8 cellular contexts compared by ENCODE assay signal in the genomic region with DNA sequence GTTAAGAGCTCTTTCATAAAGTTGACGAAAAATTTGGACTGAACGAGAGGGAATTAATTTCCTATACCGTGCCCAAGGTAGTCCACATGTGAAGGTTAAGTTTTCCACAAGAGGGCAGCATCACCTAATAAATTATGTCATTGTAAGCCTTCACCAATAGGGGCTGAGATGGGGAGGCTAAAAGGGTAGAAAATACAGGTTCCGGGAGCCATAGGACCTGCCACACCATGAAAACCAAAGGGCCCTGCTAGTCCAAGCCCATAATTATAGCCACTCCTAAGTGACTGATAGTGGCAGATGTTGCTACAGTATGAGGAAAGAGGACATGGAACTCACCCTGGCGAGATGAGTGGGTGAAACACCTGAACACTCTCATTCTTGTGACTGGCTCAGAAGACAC.
DNase-seq lines count a peak whose midpoint lies in the region; ATAC-seq and TF ChIP-seq lines count a peak whose summit lies in the region.

No MANE protein-coding gene starts in this region.

- no peak overlapping the region for H3K4ac ChIP-seq in IMR-90 (ENCODE audit: low read depth, low read length)

- H2AK5ac ChIP-seq in IMR-90 (ENCODE audit: low read depth, low read length): no peak overlapping the region

- no peak overlapping the region for H2BK15ac ChIP-seq in IMR-90 (ENCODE audit: low read depth, low read length)

- no peaks in the 10 kb centered on the region for H3K4me1 Mint-ChIP-seq in nephron progenitor cell

- no peak overlapping the region for H3K4me3 Mint-ChIP-seq in nephron progenitor cell

- TF ChIP-seq POLR2A in IMR-90 (IDR thresholded peaks at IDR 0.05; ENCODE audit: low read depth, low read length) (no peak), erythroblast (IDR thresholded peaks at IDR 0.05; ENCODE audit: low read length) (no peak)

- H3K36me3 ChIP-seq in cardiac muscle cell (no peaks in the 10 kb centered on the region), IMR-90 (ENCODE audit: control insufficient read depth, insufficient read depth, low read length) (no peaks in the 10 kb centered on the region)

- H2BK5ac ChIP-seq in IMR-90 (ENCODE audit: low read depth, low read length, poor library complexity, severe bottlenecking): no peak overlapping the region

- H3K36me3 Mint-ChIP-seq in nephron progenitor cell (ENCODE audit: low read depth): peaks cover 4% of the 10 kb centered on the region

- no peak overlapping the region for H2BK20ac ChIP-seq in IMR-90 (ENCODE audit: low read depth, low read length)

- H3K79me1 ChIP-seq in IMR-90 (ENCODE audit: low read depth in 1 of 2, low read length in 2 of 2): no peaks in the 10 kb centered on the region

- WGBS in IMR-90 (ENCODE audit: extremely low coverage in 2 of 2, insufficient read length in 1 of 2), 2 experiments: no CpG with 5 or more reads among the region's 5 CpGs

- TF ChIP-seq CTCF in cardiac muscle cell (IDR thresholded peaks at IDR 0.05; ENCODE audit: low read depth, low read length): peak; percentile 38
- peak; percentile 72 for TF ChIP-seq CTCF in IMR-90 (conservative IDR thresholded peaks at IDR 0.05; ENCODE audit: low read depth, low read length)
- TF ChIP-seq CTCF in nephron progenitor cell (IDR thresholded peaks at IDR 0.05): peak; percentile 48

- H3K27me3 Mint-ChIP-seq in nephron progenitor cell (ENCODE audit: low read depth, poor library complexity): no peaks in the 10 kb centered on the region

- no peak overlapping the region for H3K4me2 ChIP-seq in IMR-90 (ENCODE audit: low read depth, low read length)

- no peaks in the 10 kb centered on the region for H4K20me1 ChIP-seq in IMR-90 (ENCODE audit: insufficient read depth, low read length)

- H3K27ac ChIP-seq in cardiac muscle cell (no peak overlapping the region), IMR-90 (ENCODE audit: insufficient read depth, low read length) (no peak overlapping the region)

- H3K56ac ChIP-seq in IMR-90 (ENCODE audit: extremely low read depth, insufficient read depth, low read length): no peak overlapping the region

- H2AFZ ChIP-seq in IMR-90 (replicated peaks; ENCODE audit: low read length, poor library complexity): no peak overlapping the region

- H3K18ac ChIP-seq in IMR-90 (ENCODE audit: low read depth, low read length): no peak overlapping the region

- no peak overlapping the region for H4K5ac ChIP-seq in IMR-90 (ENCODE audit: low read depth, low read length)

- H3K9ac ChIP-seq in IMR-90 (ENCODE audit: low read depth, low read length): no peak overlapping the region

- H3K9me1 ChIP-seq in IMR-90 (ENCODE audit: insufficient read depth, low read length): no peaks in the 10 kb centered on the region

- H3K27me3 ChIP-seq in cardiac muscle cell (no peaks in the 10 kb centered on the region), IMR-90 (ENCODE audit: control insufficient read depth, insufficient read depth, low read length) (no peaks in the 10 kb centered on the region)

- DNase-seq in cardiac muscle cell (ENCODE audit: low read depth in 1 of 2, low spot score in 1 of 2): peak; percentile 57 to 60
- no peak for DNase-seq in Right ventricle myocardium inferior (ENCODE audit: missing footprints)
- peak; percentile 48 for DNase-seq in IMR-90
- DNase-seq in SHP77 treated with DMSO at 0.1 percent for 48 hours (lab: John Stamatoyannopoulos, UW): peak; percentile 12
- DNase-seq in erythroblast (lab: John Stamatoyannopoulos, UW): peak; percentile 38 to 57
- peak; percentile 8 for DNase-seq in nephron progenitor cell

- H3K9me3 ChIP-seq in cardiac muscle cell (ENCODE audit: low read depth): no peaks in the 10 kb centered on the region
- no peaks in the 10 kb centered on the region for H3K9me3 ChIP-seq in IMR-90 (ENCODE audit: control insufficient read depth, insufficient read depth, low read length)

- no peak overlapping the region for H2BK120ac ChIP-seq in IMR-90 (ENCODE audit: low read depth, low read length)

- H3K23ac ChIP-seq in IMR-90 (ENCODE audit: low read depth, low read length): no peak overlapping the region

- CTCF ChIA-PET in IMR-90 (lab: Yijun Ruan, JAX): interaction anchor here (0.7 to 1.4 kb wide), 7 partner anchors 11 to 296 kb away, joined by 3 to 6 read pairs (median 3); no protein-coding TSS in a partner anchor

- no peak overlapping the region for H2AK9ac ChIP-seq in IMR-90 (replicated peaks; ENCODE audit: low read depth, low read length, poor library complexity)

- H3K14ac ChIP-seq in IMR-90 (replicated peaks; ENCODE audit: low read depth, low read length): no peak overlapping the region

- peaks cover 5% of the 10 kb centered on the region for H3K9me3 Mint-ChIP-seq in nephron progenitor cell

- H3K4me3 ChIP-seq in cardiac muscle cell (no peak overlapping the region), IMR-90 (ENCODE audit: insufficient read depth, low read depth, low read length) (no peak overlapping the region)

- BruUV-seq in IMR-90 (replicated peaks; lab: Mats Ljungman, UMichigan): no TSS peak

- intact Hi-C loops in Right ventricle myocardium inferior (cut with DNase I): loop anchor here (2.0 to 5.0 kb wide), 2 partner anchors 210 to 297 kb away; no protein-coding TSS in a partner anchor
- intact Hi-C loops in IMR-90 (cut with micrococcal nuclease): loop anchor here (1.0 to 10.0 kb wide), 7 partner anchors 211 to 777 kb away; no protein-coding TSS in a partner anchor

- H4K8ac ChIP-seq in IMR-90 (ENCODE audit: low read depth in 2 of 2, low read length in 2 of 2): no peak overlapping the region

- TF ChIP-seq RAD21 in IMR-90 (IDR thresholded peaks at IDR 0.05; ENCODE audit: low read length): peak; percentile 68

- H3K4me1 ChIP-seq in cardiac muscle cell (ENCODE audit: low read depth) (no peaks in the 10 kb centered on the region), IMR-90 (ENCODE audit: control insufficient read depth, insufficient read depth, low read length) (no peaks in the 10 kb centered on the region)

- ATAC-seq in Right ventricle myocardium inferior (no peak), GM21447 (IDR thresholded peaks at IDR 0.05; ENCODE audit: unreplicated experiment) (peak; percentile 85), IMR-90 (ENCODE audit: low read depth) (peak; percentile 86), GM19397 (IDR thresholded peaks at IDR 0.05; ENCODE audit: unreplicated experiment) (no peak)

- in situ Hi-C loops in IMR-90 (cut with MboI; ENCODE audit: low sequenced_read_pairs): loop anchor here (10.0 kb wide), 1 partner anchor 213 kb away; no protein-coding TSS in a partner anchor

- no peak overlapping the region for H4K91ac ChIP-seq in IMR-90 (ENCODE audit: insufficient read depth, low read depth, low read length)

- no peak overlapping the region for H3K27ac Mint-ChIP-seq in nephron progenitor cell

- dilution Hi-C loops in IMR-90 (cut with HindIII; ENCODE audit: low sequenced_read_pairs, unreplicated experiment): no loop called here

- POLR2A ChIA-PET in IMR-90 (lab: Charles Lee; ENCODE audit: unreplicated experiment): no interaction called here

TF ChIP-seq in IMR-90, 13 proteins besides CTCF, POLR2A, EP300 and RAD21:
- TF ChIP-seq FOS (IDR thresholded peaks at IDR 0.05; ENCODE audit: low read depth, low read length): no peak
- TF ChIP-seq, protein P1, sequence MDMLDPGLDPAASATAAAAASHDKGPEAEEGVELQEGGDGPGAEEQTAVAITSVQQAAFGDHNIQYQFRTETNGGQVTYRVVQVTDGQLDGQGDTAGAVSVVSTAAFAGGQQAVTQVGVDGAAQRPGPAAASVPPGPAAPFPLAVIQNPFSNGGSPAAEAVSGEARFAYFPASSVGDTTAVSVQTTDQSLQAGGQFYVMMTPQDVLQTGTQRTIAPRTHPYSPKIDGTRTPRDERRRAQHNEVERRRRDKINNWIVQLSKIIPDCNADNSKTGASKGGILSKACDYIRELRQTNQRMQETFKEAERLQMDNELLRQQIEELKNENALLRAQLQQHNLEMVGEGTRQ (IDR thresholded peaks at IDR 0.05; ENCODE audit: low read depth, low read length): no peak
- peak; percentile 57 for TF ChIP-seq SMC3 (IDR thresholded peaks at IDR 0.05; ENCODE audit: low read depth, low read length)

Comparison
In these comparisons a context has a peak if more than half of its experiments do, and no peak if none do; other contexts are left out.
1. ATAC-seq: peak in GM21447 (single experiment) and IMR-90 (single experiment); none in Right ventricle myocardium inferior (single experiment) and GM19397 (single experiment).
2. Peak in every context shown above with its lines, with median percentiles within 50 percentile points of each other: CTCF ChIP-seq.